ENCODE assay signal across 8 cellular contexts in genomic region chr17:16215002-16215272, GRCh38. TPM values are rescaled to one million over a fixed set of nuclear protein-coding genes. Genes with fewer than 3 reads are reported as not detected.
DNase-seq lines count a peak whose midpoint lies in the region; ATAC-seq and TF ChIP-seq lines count a peak whose summit lies in the region.

No MANE protein-coding gene starts in this region.

- peak overlapping the region; percentile 87 for H3K4me3 ChIP-seq in retinal pigment epithelial cell (ENCODE audit: low read length)

- peak overlapping the region; percentile 81 for H3K27ac Mint-ChIP-seq in activated CD8-positive, alpha-beta memory T cell treated with anti-CD3 and anti-CD28 coated beads, Interleukin-2, amount 10 ng/mL, durations not matched to agents 7 days and 5 days
- H3K27ac Mint-ChIP-seq in activated naive CD8-positive, alpha-beta T cell = peak overlapping the region; percentile 82

- intact Hi-C loops in left ventricle myocardium superior (cut with micrococcal nuclease) = no loop called here

- H3K9me3 Mint-ChIP-seq in activated CD8-positive, alpha-beta memory T cell treated with anti-CD3 and anti-CD28 coated beads, Interleukin-2, amount 10 ng/mL, durations not matched to agents 7 days and 5 days (ENCODE audit: low read depth) = no peaks in the 10 kb centered on the region
- no peaks in the 10 kb centered on the region for H3K9me3 Mint-ChIP-seq in activated naive CD8-positive, alpha-beta T cell (ENCODE audit: low read depth)

- peaks cover 4% of the 10 kb centered on the region for H3K36me3 Mint-ChIP-seq in activated CD8-positive, alpha-beta memory T cell treated with anti-CD3 and anti-CD28 coated beads, Interleukin-2, amount 10 ng/mL, durations not matched to agents 7 days and 5 days
- peaks cover 3% of the 10 kb centered on the region for H3K36me3 Mint-ChIP-seq in activated naive CD8-positive, alpha-beta T cell

- ATAC-seq in activated CD8-positive, alpha-beta memory T cell treated with anti-CD3 and anti-CD28 coated beads, Interleukin-2, amount 10 ng/mL, durations not matched to agents 7 days and 5 days = peak; percentile 38
- peak; percentile 36 for ATAC-seq in HG02763 (IDR thresholded peaks at IDR 0.05; ENCODE audit: unreplicated experiment)
- peak; percentile 61 for ATAC-seq in left ventricle myocardium superior

- CTCF ChIA-PET in activated CD8-positive, alpha-beta memory T cell treated with anti-CD3 and anti-CD28 coated beads, Interleukin-2, amount 10 ng/mL, durations not matched to agents 7 days and 5 days (lab: Charles Lee) = interaction anchor here (0.5 to 1.6 kb wide), 9 partner anchors 15 to 374 kb away, joined by 3 to 5 read pairs (median 3); partner anchors contain the start of genes CENPV and UBB

- peak; percentile 64 for DNase-seq in activated CD8-positive, alpha-beta memory T cell treated with anti-CD3 and anti-CD28 coated beads, Interleukin-2, amount 10 ng/mL, durations not matched to agents 7 days and 5 days
- DNase-seq in activated CD8-positive, alpha-beta memory T cell treated with anti-CD3 and anti-CD28 coated beads, Interleukin-2, amount 50 U/mL, for 48 hours = no peak
- DNase-seq in NCI-H510A (lab: John Stamatoyannopoulos, UW) (peak; percentile 19), left ventricle myocardium superior (peak; percentile 62), retinal pigment epithelial cell (ENCODE audit: low read depth) (no peak), medulla oblongata (ENCODE audit: extremely low spot score) (no peak)

- no peaks in the 10 kb centered on the region for H3K27me3 Mint-ChIP-seq in activated CD8-positive, alpha-beta memory T cell treated with anti-CD3 and anti-CD28 coated beads, Interleukin-2, amount 10 ng/mL, durations not matched to agents 7 days and 5 days
- no peaks in the 10 kb centered on the region for H3K27me3 Mint-ChIP-seq in activated naive CD8-positive, alpha-beta T cell

- H3K4me1 Mint-ChIP-seq in activated CD8-positive, alpha-beta memory T cell treated with anti-CD3 and anti-CD28 coated beads, Interleukin-2, amount 10 ng/mL, durations not matched to agents 7 days and 5 days = peaks cover 37% of the 10 kb centered on the region
- peaks cover 52% of the 10 kb centered on the region for H3K4me1 Mint-ChIP-seq in activated naive CD8-positive, alpha-beta T cell (ENCODE audit: low read depth)

- H3K4me3 Mint-ChIP-seq in activated CD8-positive, alpha-beta memory T cell treated with anti-CD3 and anti-CD28 coated beads, Interleukin-2, amount 10 ng/mL, durations not matched to agents 7 days and 5 days = peak overlapping the region; percentile 94
- H3K4me3 Mint-ChIP-seq in activated naive CD8-positive, alpha-beta T cell = peak overlapping the region; percentile 96

- TF ChIP-seq CTCF in retinal pigment epithelial cell (conservative IDR thresholded peaks at IDR 0.05; ENCODE audit: low read depth, low read length) = no peak

RNA-seq across cellular contexts. Expression of gene NCOR1, which starts 0.4 kb away (rescaled TPM):
- total RNA-seq in activated CD8-positive, alpha-beta memory T cell treated with anti-CD3 and anti-CD28 coated beads, Interleukin-2, amount 10 ng/mL, durations not matched to agents 7 days and 5 days = 100 to 1,000 TPM; 166 to 175 TPM
- 62.5 TPM for total RNA-seq in left ventricle myocardium superior

RNA-seq across cellular contexts. Expression of gene PIGL, which starts 2.1 kb away (rescaled TPM):
- total RNA-seq in activated CD8-positive, alpha-beta memory T cell treated with anti-CD3 and anti-CD28 coated beads, Interleukin-2, amount 10 ng/mL, durations not matched to agents 7 days and 5 days = 10 to 100 TPM; 27.9 to 37.6 TPM
- 6.3 TPM for total RNA-seq in left ventricle myocardium superior

Comparison
In these comparisons a context has a peak if more than half of its experiments do, and no peak if none do; other contexts are left out.
1. DNase-seq: peak in activated CD8-positive, alpha-beta memory T cell treated with anti-CD3 and anti-CD28 coated beads, Interleukin-2, amount 10 ng/mL, durations not matched to agents 7 days and 5 days (single experiment), NCI-H510A (single experiment) and left ventricle myocardium superior (single experiment); none in activated CD8-positive, alpha-beta memory T cell treated with anti-CD3 and anti-CD28 coated beads, Interleukin-2, amount 50 U/mL, for 48 hours (single experiment), retinal pigment epithelial cell (single experiment) and medulla oblongata (single experiment).
2. Peak in every context shown above with its lines, with median percentiles within 50 percentile points of each other: ATAC-seq.